In genomic region chr17:74760404-74761105, GRCh38 we compare ENCODE assay signal across 8 cellular contexts. TPM values are rescaled to one million over a fixed set of nuclear protein-coding genes. Genes with fewer than 3 reads are reported as not detected.
A peak's percentile ranks its signal among the peaks of the same experiment; 100 is the strongest.
DNase-seq lines count a peak whose midpoint lies in the region; ATAC-seq and TF ChIP-seq lines count a peak whose summit lies in the region.
"Had no signal": no experiment of that assay in that cellular context is flagged by ENCODE, and none has a peak within 500 bp of the region (broad histone marks: within the 10 kb centered on the region; RNA-seq: fewer than 3 reads in every experiment).

No MANE protein-coding gene starts in this region.

- H3K4me3 Mint-ChIP-seq in activated naive CD8-positive, alpha-beta T cell treated with anti-CD3 and anti-CD28 coated beads, Interleukin-2, amount 50 U/mL, for 24 hours, result no peak overlapping the region
- H3K4me3 Mint-ChIP-seq: stimulated activated naive B cell treated with anti-CD40 and anti-IgM and Interleukin-4, amounts not matched to agents 10 μg/mL and 1 μg/mL and 100 μg/mL, for 72 hours had no signal

- H3K9me3 ChIP-seq in HEK293 (ENCODE audit: control insufficient read depth, insufficient read depth, low read depth, low read length), result no peaks in the 10 kb centered on the region

- no peaks in the 10 kb centered on the region for H3K9me3 Mint-ChIP-seq in activated naive CD8-positive, alpha-beta T cell treated with anti-CD3 and anti-CD28 coated beads, Interleukin-2, amount 50 U/mL, for 24 hours
- H3K9me3 Mint-ChIP-seq: stimulated activated naive B cell treated with anti-CD40 and anti-IgM and Interleukin-4, amounts not matched to agents 10 μg/mL and 1 μg/mL and 100 μg/mL, for 72 hours had no signal

- POLR2A ChIA-PET in HEK293 (lab: Yijun Ruan, JAX), result interaction anchor here (1.0 to 3.7 kb wide), 5 partner anchors 9 to 112 kb away, joined by 3 to 22 read pairs (median 4); partner anchors contain the start of genes FDXR and NAT9

- peaks cover 4% of the 10 kb centered on the region for H3K36me3 Mint-ChIP-seq in activated naive CD8-positive, alpha-beta T cell treated with anti-CD3 and anti-CD28 coated beads, Interleukin-2, amount 50 U/mL, for 24 hours (ENCODE audit: low read depth)

- H3K4me1 ChIP-seq in HEK293 (ENCODE audit: control insufficient read depth, insufficient read depth, low read length), result peaks cover 14% of the 10 kb centered on the region

- ATAC-seq in activated naive CD8-positive, alpha-beta T cell treated with anti-CD3 and anti-CD28 coated beads, Interleukin-2, amount 50 U/mL, for 24 hours, result no peak
- ATAC-seq in HG03378 (IDR thresholded peaks at IDR 0.05; ENCODE audit: unreplicated experiment), result no peak
- ATAC-seq: stimulated activated naive B cell treated with anti-CD40 and anti-IgM and Interleukin-4, amounts not matched to agents 10 μg/mL and 1 μg/mL and 100 μg/mL, for 72 hours had no signal

- H3K36me3 ChIP-seq in HEK293 (ENCODE audit: control insufficient read depth in 2 of 2, insufficient read depth in 1 of 2, low read length in 2 of 2), result no peaks in the 10 kb centered on the region; a peak in 1 of 3 replicates

- peak overlapping the region; percentile 17 for H3K27ac Mint-ChIP-seq in activated naive CD8-positive, alpha-beta T cell treated with anti-CD3 and anti-CD28 coated beads, Interleukin-2, amount 50 U/mL, for 24 hours
- H3K27ac Mint-ChIP-seq: stimulated activated naive B cell treated with anti-CD40 and anti-IgM and Interleukin-4, amounts not matched to agents 10 μg/mL and 1 μg/mL and 100 μg/mL, for 72 hours had no signal

- no peak overlapping the region for H3K4me3 ChIP-seq in HEK293 (ENCODE audit: low read depth, low read length)

- no peak overlapping the region for H3K27ac ChIP-seq in HEK293 (ENCODE audit: extremely low read depth, low read depth, low read length)

- TF ChIP-seq CTCF in HEK293 (tag by site-specific recombination; IDR thresholded peaks at IDR 0.05), result no peak

- no peaks in the 10 kb centered on the region for H3K27me3 Mint-ChIP-seq in activated naive CD8-positive, alpha-beta T cell treated with anti-CD3 and anti-CD28 coated beads, Interleukin-2, amount 50 U/mL, for 24 hours
- H3K27me3 Mint-ChIP-seq: stimulated activated naive B cell treated with anti-CD40 and anti-IgM and Interleukin-4, amounts not matched to agents 10 μg/mL and 1 μg/mL and 100 μg/mL, for 72 hours had no signal

- no peak for DNase-seq in activated naive CD8-positive, alpha-beta T cell treated with anti-CD3 and anti-CD28 coated beads, Interleukin-2, amount 50 U/mL, for 24 hours
- DNase-seq in myocyte (ENCODE audit: low read depth) (peak; percentile 30), AG08395 (ENCODE audit: low spot score) (no peak), AG08396 (ENCODE audit: low spot score) (no peak)
- DNase-seq: stimulated activated naive B cell treated with anti-CD40 and anti-IgM and Interleukin-4, amounts not matched to agents 10 μg/mL and 1 μg/mL and 100 μg/mL, for 72 hours had no signal

- H3K4me1 Mint-ChIP-seq in activated naive CD8-positive, alpha-beta T cell treated with anti-CD3 and anti-CD28 coated beads, Interleukin-2, amount 50 U/mL, for 24 hours, result peaks cover 51% of the 10 kb centered on the region

- CTCF ChIA-PET in HEK293 (lab: Yijun Ruan, JAX), result interaction anchor here (1.2 to 5.4 kb wide), 3 partner anchors 15 to 52 kb away, joined by 3 to 38 read pairs (median 5); no protein-coding TSS in a partner anchor

TF ChIP-seq in HEK293, 187 proteins besides CTCF, POLR2A, EP300 and RAD21 (continues in another document):
- TF ChIP-seq REST (tag by site-specific recombination; IDR thresholded peaks at IDR 0.05), result peak; percentile 85
- TF ChIP-seq ZNF416 (tag by site-specific recombination; IDR thresholded peaks at IDR 0.05), result no peak
- no peak for TF ChIP-seq ZNF37A (tag by site-specific recombination; IDR thresholded peaks at IDR 0.05)
- TF ChIP-seq KLF1 (tag by site-specific recombination; IDR thresholded peaks at IDR 0.05), result peak; percentile 75
- TF ChIP-seq ZNF148 (tag by site-specific recombination; IDR thresholded peaks at IDR 0.05; ENCODE audit: borderline replicate concordance), result no peak
- 0 out of 2 replicates have a peak, but pooled peaks have one; percentile 3 for TF ChIP-seq GLIS2 (tag by site-specific recombination; IDR thresholded peaks at IDR 0.05)
- peak; percentile 73 for TF ChIP-seq ZBTB8A (tag by site-specific recombination; IDR thresholded peaks at IDR 0.05)
- TF ChIP-seq KLF17 (tag by site-specific recombination; IDR thresholded peaks at IDR 0.05), result peak; percentile 72; the same call in 1 of the 2 replicates
- TF ChIP-seq ZNF792 (tag by site-specific recombination; IDR thresholded peaks at IDR 0.05), result no peak
- TF ChIP-seq ZIC2 (tag by site-specific recombination; IDR thresholded peaks at IDR 0.05), result peak; percentile 87

RNA-seq across cellular contexts. Expression of gene NHERF1, which starts 12.1 kb away (rescaled TPM):
- total RNA-seq in myocyte, result 54.0 and 63.8 TPM in 2 replicates
- polyA plus RNA-seq in myocyte (2012), result 82.5 TPM

RNA-seq across cellular contexts. Expression of gene NAT9, which starts 15.6 kb away (rescaled TPM):
- total RNA-seq in myocyte, result 47.7 and 50.4 TPM in 2 replicates
- polyA plus RNA-seq in myocyte (2012), result 65.2 TPM

RNA-seq across cellular contexts. Expression of gene RAB37, which starts 23.5 kb away (rescaled TPM):
- total RNA-seq in myocyte, result 0.57 TPM in 1 of 2 replicates, not detected in the other
- polyA plus RNA-seq in myocyte (2012), result 0.48 TPM
- total RNA-seq: RPMI7951 had no signal

RNA-seq across cellular contexts. Expression of gene CD300LF, which starts 47.8 kb away (rescaled TPM):
- 0.26 TPM in 1 of 2 replicates, not detected in the other for total RNA-seq in myocyte
- polyA plus RNA-seq in myocyte (2012), result not detected
- total RNA-seq: RPMI7951 had no signal
